ENCODE assay signal across 14 cellular contexts in genomic region chr9:122580360-122580759, GRCh38. TPM values are rescaled to one million over a fixed set of nuclear protein-coding genes. Genes with fewer than 3 reads are reported as not detected.
DNase-seq lines count a peak whose midpoint lies in the region; ATAC-seq and TF ChIP-seq lines count a peak whose summit lies in the region.
"Had no signal": no experiment of that assay in that cellular context is flagged by ENCODE, and none has a peak within 500 bp of the region (broad histone marks: within the 10 kb centered on the region; RNA-seq: fewer than 3 reads in every experiment).

No MANE protein-coding gene starts in this region.

- no peak overlapping the region for H3K4me3 ChIP-seq in epithelial cell of esophagus (ENCODE audit: low read length)
- H3K4me3 ChIP-seq: cardiac muscle cell had no signal

- no peaks in the 10 kb centered on the region for H3K4me1 Mint-ChIP-seq in activated T-helper 2 cell treated with anti-CD3 and anti-CD28 coated beads, Interferon-gamma antibody, Interleukin-2, Interleukin-4, amounts not matched to agents 10 μg/mL and 5 μg/mL and 100 μg/mL, durations not matched to agents 14 hours and 24 hours and 36 hours (ENCODE audit: low read depth)

- ATAC-seq in GM18517 (IDR thresholded peaks at IDR 0.05; ENCODE audit: unreplicated experiment): no peak

- DNase-seq in GM04503 (ENCODE audit: low read depth): peak; percentile 61
- peak; percentile 30 for DNase-seq in RKO (ENCODE audit: low spot score)
- DNase-seq in epithelial cell of esophagus (ENCODE audit: low read depth): peak; percentile 40
- DNase-seq in renal cortical epithelial cell (ENCODE audit: low read depth): peak; percentile 85
- DNase-seq in activated T-helper 2 cell treated with anti-CD3 and anti-CD28 coated beads, Interferon-gamma antibody, Interleukin-2, Interleukin-4, amounts not matched to agents 10 μg/mL and 5 μg/mL and 100 μg/mL, durations not matched to agents 14 hours and 24 hours and 36 hours (ENCODE audit: low spot score): no peak
- DNase-seq in ecto neural progenitor cell (ENCODE audit: low spot score): no peak
- no peak for DNase-seq in activated CD8-positive, alpha-beta memory T cell treated with anti-CD3 and anti-CD28 coated beads, Interleukin-2, amount 50 U/mL, for 48 hours
- DNase-seq: activated CD4-positive, alpha-beta T cell treated with anti-CD3 and anti-CD28 coated beads, Interleukin-2, amount 50 U/mL, for 1 hour; Caco-2; NCI-H2227 treated with DMSO at 0.1 percent for 48 hours had no signal

- H3K27ac Mint-ChIP-seq in activated T-helper 2 cell treated with anti-CD3 and anti-CD28 coated beads, Interferon-gamma antibody, Interleukin-2, Interleukin-4, amounts not matched to agents 10 μg/mL and 5 μg/mL and 100 μg/mL, durations not matched to agents 14 hours and 24 hours and 36 hours: no peak overlapping the region

- no peaks in the 10 kb centered on the region for H3K9me3 Mint-ChIP-seq in activated T-helper 2 cell treated with anti-CD3 and anti-CD28 coated beads, Interferon-gamma antibody, Interleukin-2, Interleukin-4, amounts not matched to agents 10 μg/mL and 5 μg/mL and 100 μg/mL, durations not matched to agents 14 hours and 24 hours and 36 hours

- H3K36me3 Mint-ChIP-seq in activated T-helper 2 cell treated with anti-CD3 and anti-CD28 coated beads, Interferon-gamma antibody, Interleukin-2, Interleukin-4, amounts not matched to agents 10 μg/mL and 5 μg/mL and 100 μg/mL, durations not matched to agents 14 hours and 24 hours and 36 hours (ENCODE audit: low read depth): no peaks in the 10 kb centered on the region

- intact Hi-C loops in activated T-helper 2 cell treated with anti-CD3 and anti-CD28 coated beads, Interferon-gamma antibody, Interleukin-2, Interleukin-4, amounts not matched to agents 10 μg/mL and 5 μg/mL and 100 μg/mL, durations not matched to agents 14 hours and 24 hours and 36 hours (cut with micrococcal nuclease): no loop called here

- no peak for TF ChIP-seq CTCF in epithelial cell of esophagus (IDR thresholded peaks at IDR 0.05; ENCODE audit: insufficient read depth, low read depth, low read length, missing control alignments)

- no peaks in the 10 kb centered on the region for H3K27me3 Mint-ChIP-seq in activated T-helper 2 cell treated with anti-CD3 and anti-CD28 coated beads, Interferon-gamma antibody, Interleukin-2, Interleukin-4, amounts not matched to agents 10 μg/mL and 5 μg/mL and 100 μg/mL, durations not matched to agents 14 hours and 24 hours and 36 hours (ENCODE audit: low read depth)

- no peak overlapping the region for H3K4me3 Mint-ChIP-seq in activated T-helper 2 cell treated with anti-CD3 and anti-CD28 coated beads, Interferon-gamma antibody, Interleukin-2, Interleukin-4, amounts not matched to agents 10 μg/mL and 5 μg/mL and 100 μg/mL, durations not matched to agents 14 hours and 24 hours and 36 hours (ENCODE audit: low read depth)

RNA-seq across cellular contexts. Expression of gene OR1L8, which starts 2.8 kb away (rescaled TPM):
- total RNA-seq in renal cortical epithelial cell: not detected in 2 replicates
- total RNA-seq in activated T-helper 2 cell treated with anti-CD3 and anti-CD28 coated beads, Interferon-gamma antibody, Interleukin-2, Interleukin-4, amounts not matched to agents 10 μg/mL and 5 μg/mL and 100 μg/mL, durations not matched to agents 14 hours and 24 hours and 36 hours: 0.18 TPM in 1 of 2 replicates, not detected in the other
- total RNA-seq: Caco-2; cardiac muscle cell; T-helper 1 cell treated with Interleukin-12 subunit alpha and Interleukin-12 subunit beta and Interleukin-4 antibody, amounts not matched to agents 30 ng/mL and 1 ng/mL, for 36 hours had no signal

RNA-seq across cellular contexts. Expression of gene OR1N2, which starts 27.4 kb away (rescaled TPM):
- not detected in 2 replicates for total RNA-seq in renal cortical epithelial cell
- not detected in 2 replicates for total RNA-seq in activated T-helper 2 cell treated with anti-CD3 and anti-CD28 coated beads, Interferon-gamma antibody, Interleukin-2, Interleukin-4, amounts not matched to agents 10 μg/mL and 5 μg/mL and 100 μg/mL, durations not matched to agents 14 hours and 24 hours and 36 hours
- total RNA-seq: Caco-2; cardiac muscle cell; subcutaneous adipose tissue; T-helper 1 cell treated with Interleukin-12 subunit alpha and Interleukin-12 subunit beta and Interleukin-4 antibody, amounts not matched to agents 30 ng/mL and 1 ng/mL, for 36 hours had no signal

RNA-seq across cellular contexts. Expression of gene OR1Q1, which starts 34.2 kb away (rescaled TPM):
- not detected in 2 replicates for total RNA-seq in renal cortical epithelial cell
- total RNA-seq in activated T-helper 2 cell treated with anti-CD3 and anti-CD28 coated beads, Interferon-gamma antibody, Interleukin-2, Interleukin-4, amounts not matched to agents 10 μg/mL and 5 μg/mL and 100 μg/mL, durations not matched to agents 14 hours and 24 hours and 36 hours: not detected in 2 replicates
- total RNA-seq: Caco-2; cardiac muscle cell; subcutaneous adipose tissue; T-helper 1 cell treated with Interleukin-12 subunit alpha and Interleukin-12 subunit beta and Interleukin-4 antibody, amounts not matched to agents 30 ng/mL and 1 ng/mL, for 36 hours had no signal

RNA-seq across cellular contexts. Expression of gene OR1N1, which starts 53.3 kb away (rescaled TPM):
- total RNA-seq in renal cortical epithelial cell: not detected in 2 replicates
- total RNA-seq in activated T-helper 2 cell treated with anti-CD3 and anti-CD28 coated beads, Interferon-gamma antibody, Interleukin-2, Interleukin-4, amounts not matched to agents 10 μg/mL and 5 μg/mL and 100 μg/mL, durations not matched to agents 14 hours and 24 hours and 36 hours: not detected in 2 replicates
- total RNA-seq: Caco-2; cardiac muscle cell; subcutaneous adipose tissue; T-helper 1 cell treated with Interleukin-12 subunit alpha and Interleukin-12 subunit beta and Interleukin-4 antibody, amounts not matched to agents 30 ng/mL and 1 ng/mL, for 36 hours had no signal

Comparison
In these comparisons a context has a peak if more than half of its experiments do, and no peak if none do; other contexts are left out.
1. DNase-seq: peak in GM04503 (single experiment), RKO (single experiment), epithelial cell of esophagus (single experiment) and renal cortical epithelial cell (single experiment); none in activated T-helper 2 cell treated with anti-CD3 and anti-CD28 coated beads, Interferon-gamma antibody, Interleukin-2, Interleukin-4, amounts not matched to agents 10 μg/mL and 5 μg/mL and 100 μg/mL, durations not matched to agents 14 hours and 24 hours and 36 hours (single experiment), ecto neural progenitor cell (single experiment) and activated CD8-positive, alpha-beta memory T cell treated with anti-CD3 and anti-CD28 coated beads, Interleukin-2, amount 50 U/mL, for 48 hours (single experiment).